Comparison of ENCODE assay signal across 13 cellular contexts in genomic region chr14:34053666-34054065, GRCh38.
DNase-seq lines count a peak whose midpoint lies in the region; ATAC-seq, FAIRE-seq and TF ChIP-seq lines count a peak whose summit lies in the region.
"Had no signal": no experiment of that assay in that cellular context is flagged by ENCODE, and none has a peak within 500 bp of the region (broad histone marks: within the 10 kb centered on the region; RNA-seq: fewer than 3 reads in every experiment).

No MANE protein-coding gene starts in this region.

- TF ChIP-seq EP300 in tibial nerve (IDR thresholded peaks at IDR 0.05), result peak in 1 of 2 donors; percentile 26

- H3K4me1 Mint-ChIP-seq in T-helper 1 cell treated with Interleukin-12 subunit alpha and Interleukin-12 subunit beta and Interleukin-4 antibody, amounts not matched to agents 30 μg/mL and 1 μg/mL, for 36 hours (ENCODE audit: low read depth), result peaks cover 75% of the 10 kb centered on the region

- peak; percentile 9 for TF ChIP-seq CTCF in liver (IDR thresholded peaks at IDR 0.05; ENCODE audit: low read depth, low read length, missing input control)
- TF ChIP-seq CTCF in tibial nerve (IDR thresholded peaks at IDR 0.05), result no peak

- H3K4me3 ChIP-seq in liver (ENCODE audit: low read depth in 1 of 3, low read length in 3 of 3) (no peak overlapping the region), tibial nerve (no peak overlapping the region)

- H3K27ac ChIP-seq in liver (ENCODE audit: low read depth in 1 of 2, low read length in 2 of 2) (no peak overlapping the region), tibial nerve (peak overlapping the region in 1 of 4 donors; percentile 5)

- H3K9me3 ChIP-seq in liver (ENCODE audit: control insufficient read depth in 4 of 4, low read length in 3 of 4) (no peaks in the 10 kb centered on the region), tibial nerve (no peaks in the 10 kb centered on the region)

- H3K9ac ChIP-seq in liver (ENCODE audit: low read depth in 1 of 2, low read length in 2 of 2), result no peak overlapping the region

- no peaks in the 10 kb centered on the region for H3K27me3 ChIP-seq in liver (ENCODE audit: control insufficient read depth in 4 of 4, insufficient read depth in 4 of 4, low read length in 3 of 4)
- no peaks in the 10 kb centered on the region for H3K27me3 ChIP-seq in tibial nerve

- 89% methylated on average over 3 of the region's 3 CpGs for WGBS in liver
- 72 to 80% methylated on average over 3 of the region's 3 CpGs for WGBS in tibial nerve, 2 donors

- DNase-seq in T-helper 1 cell (no peak), tibial nerve (ENCODE audit: low spot score in 2 of 2) (peak; percentile 21 to 32), NK-92 (lab: John Stamatoyannopoulos, UW; ENCODE audit: unreplicated experiment) (no peak), LoVo (ENCODE audit: low spot score) (no peak)
- DNase-seq: activated CD4-positive, alpha-beta T cell treated with anti-CD3 and anti-CD28 coated beads, Interleukin-2, amount 50 U/mL, for 1 hour; activated naive CD8-positive, alpha-beta T cell treated with anti-CD3 and anti-CD28 coated beads for 36 hours; immature natural killer cell; IMR-90 had no signal

- no peaks in the 10 kb centered on the region for H3K4me1 ChIP-seq in liver (ENCODE audit: control insufficient read depth in 4 of 4, insufficient read depth in 4 of 4, low read length in 3 of 4)
- H3K4me1 ChIP-seq in tibial nerve, result peaks cover 0 to 16% (median 3%) of the 10 kb centered on the region in 4 donors

- peak overlapping the region; percentile 15 for H3K4me3 Mint-ChIP-seq in T-helper 1 cell treated with Interleukin-12 subunit alpha and Interleukin-12 subunit beta and Interleukin-4 antibody, amounts not matched to agents 30 μg/mL and 1 μg/mL, for 36 hours
- H3K4me3 Mint-ChIP-seq: activated naive CD8-positive, alpha-beta T cell treated with anti-CD3 and anti-CD28 coated beads for 36 hours; immature natural killer cell had no signal

- TF ChIP-seq POLR2A in tibial nerve (IDR thresholded peaks at IDR 0.05), result no peak

- H3K27ac Mint-ChIP-seq in T-helper 1 cell treated with Interleukin-12 subunit alpha and Interleukin-12 subunit beta and Interleukin-4 antibody, amounts not matched to agents 30 μg/mL and 1 μg/mL, for 36 hours, result peak overlapping the region; percentile 50
- H3K27ac Mint-ChIP-seq: activated naive CD8-positive, alpha-beta T cell treated with anti-CD3 and anti-CD28 coated beads for 36 hours; immature natural killer cell had no signal

- H3K36me3 Mint-ChIP-seq in T-helper 1 cell treated with Interleukin-12 subunit alpha and Interleukin-12 subunit beta and Interleukin-4 antibody, amounts not matched to agents 30 μg/mL and 1 μg/mL, for 36 hours (ENCODE audit: low read depth), result peaks cover 19% of the 10 kb centered on the region
- H3K36me3 Mint-ChIP-seq: activated naive CD8-positive, alpha-beta T cell treated with anti-CD3 and anti-CD28 coated beads for 36 hours; immature natural killer cell had no signal

- peaks cover 12% of the 10 kb centered on the region for H3K9me3 Mint-ChIP-seq in T-helper 1 cell treated with Interleukin-12 subunit alpha and Interleukin-12 subunit beta and Interleukin-4 antibody, amounts not matched to agents 30 μg/mL and 1 μg/mL, for 36 hours
- H3K9me3 Mint-ChIP-seq: activated naive CD8-positive, alpha-beta T cell treated with anti-CD3 and anti-CD28 coated beads for 36 hours; immature natural killer cell had no signal

- ATAC-seq in HG03196 (IDR thresholded peaks at IDR 0.05; ENCODE audit: unreplicated experiment), result no peak

- H3K36me3 ChIP-seq in liver (ENCODE audit: control insufficient read depth in 4 of 4, insufficient read depth in 3 of 4, low read depth in 1 of 4, low read length in 3 of 4) (no peaks in the 10 kb centered on the region), tibial nerve (no peaks in the 10 kb centered on the region)

- no peaks in the 10 kb centered on the region for H3K27me3 Mint-ChIP-seq in T-helper 1 cell treated with Interleukin-12 subunit alpha and Interleukin-12 subunit beta and Interleukin-4 antibody, amounts not matched to agents 30 μg/mL and 1 μg/mL, for 36 hours (ENCODE audit: low read depth)

- FAIRE-seq in endometrium (lab: Jason Lieb, UNC), result peak; percentile 35
- FAIRE-seq: G401.6 had no signal

- peak in 1 of 2 donors; percentile 19 for TF ChIP-seq RAD21 in liver (IDR thresholded peaks at IDR 0.05)

TF ChIP-seq in liver, 16 proteins besides CTCF, POLR2A, EP300 and RAD21:
- TF ChIP-seq GABPA (IDR thresholded peaks at IDR 0.05 in 1 of 2, conservative IDR thresholded peaks at IDR 0.05 in 1 of 2), result no peak
- peak; percentile 19 for TF ChIP-seq NR2F2 (IDR thresholded peaks at IDR 0.05)

Comparison
In these comparisons a context has a peak if more than half of its experiments do, and no peak if none do; other contexts are left out.
1. DNase-seq: peak in tibial nerve (2 of 2); none in T-helper 1 cell (0 of 5), NK-92 (single experiment) and LoVo (single experiment).